In the genomic region with DNA sequence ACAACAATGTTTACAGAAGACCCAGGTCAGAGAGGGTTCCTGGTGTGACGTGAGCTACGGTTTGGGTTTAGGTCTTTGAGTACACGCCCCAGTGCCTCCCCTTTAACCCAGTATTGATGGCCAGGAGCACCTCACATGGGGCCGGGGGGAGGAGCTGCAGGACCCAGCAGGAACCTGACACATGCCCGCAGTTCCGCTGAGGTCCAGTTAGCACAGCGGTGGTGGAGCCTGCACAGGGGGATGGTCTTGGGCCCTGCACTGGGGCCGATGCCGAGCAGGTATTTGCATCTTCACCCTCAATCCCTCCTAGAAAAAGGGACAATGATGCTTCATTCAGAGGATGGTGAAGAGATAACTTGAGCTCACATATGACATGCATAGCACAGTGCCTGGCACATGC, we compare ENCODE assay signal across 1 cellular context. TPM values are rescaled to one million over a fixed set of nuclear protein-coding genes. Genes with fewer than 3 reads are reported as not detected.
"Had no signal": no experiment of that assay in that cellular context is flagged by ENCODE, and none has a peak within 500 bp of the region (broad histone marks: within the 10 kb centered on the region; RNA-seq: fewer than 3 reads in every experiment).

No MANE protein-coding gene starts in this region.

RNA-seq across cellular contexts. Expression of gene NUTM2A, which starts 4.0 kb away (rescaled TPM):
- total RNA-seq: RPMI7951 had no signal
